In the genomic region with DNA sequence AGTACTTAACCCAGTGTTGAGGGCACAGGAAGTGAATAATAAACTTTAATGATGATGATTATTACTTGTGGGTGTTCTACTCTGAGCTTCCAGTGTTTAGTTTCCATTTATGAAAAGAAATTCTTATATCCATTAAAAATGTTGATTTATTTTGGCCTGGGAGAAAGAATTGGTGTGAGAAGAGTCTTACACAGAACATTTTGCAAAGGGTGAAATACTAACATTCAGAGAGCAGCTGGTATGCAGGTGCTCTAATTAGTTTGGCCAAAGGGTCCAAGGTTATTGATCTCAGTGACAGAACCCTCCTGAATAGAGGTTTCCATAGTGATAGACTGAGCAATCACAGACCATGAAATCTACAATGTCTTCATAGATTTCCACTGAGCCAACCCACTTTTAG, we compare ENCODE assay signal across 1 cellular context.
TF ChIP-seq lines count a peak whose summit lies in the region.

No MANE protein-coding gene starts in this region.

TF ChIP-seq in HepG2, 621 proteins besides CTCF, POLR2A, EP300 and RAD21 (continued from another document and continues in another):
- TF ChIP-seq, protein P1, sequence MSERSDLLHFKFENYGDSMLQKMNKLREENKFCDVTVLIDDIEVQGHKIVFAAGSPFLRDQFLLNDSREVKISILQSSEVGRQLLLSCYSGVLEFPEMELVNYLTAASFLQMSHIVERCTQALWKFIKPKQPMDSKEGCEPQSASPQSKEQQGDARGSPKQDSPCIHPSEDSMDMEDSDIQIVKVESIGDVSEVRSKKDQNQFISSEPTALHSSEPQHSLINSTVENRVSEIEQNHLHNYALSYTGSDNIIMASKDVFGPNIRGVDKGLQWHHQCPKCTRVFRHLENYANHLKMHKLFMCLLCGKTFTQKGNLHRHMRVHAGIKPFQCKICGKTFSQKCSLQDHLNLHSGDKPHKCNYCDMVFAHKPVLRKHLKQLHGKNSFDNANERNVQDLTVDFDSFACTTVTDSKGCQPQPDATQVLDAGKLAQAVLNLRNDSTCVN (CRISPR knock-in tag; IDR thresholded peaks at IDR 0.05; ENCODE audit: borderline replicate concordance), result no peak
- TF ChIP-seq, protein P2, sequence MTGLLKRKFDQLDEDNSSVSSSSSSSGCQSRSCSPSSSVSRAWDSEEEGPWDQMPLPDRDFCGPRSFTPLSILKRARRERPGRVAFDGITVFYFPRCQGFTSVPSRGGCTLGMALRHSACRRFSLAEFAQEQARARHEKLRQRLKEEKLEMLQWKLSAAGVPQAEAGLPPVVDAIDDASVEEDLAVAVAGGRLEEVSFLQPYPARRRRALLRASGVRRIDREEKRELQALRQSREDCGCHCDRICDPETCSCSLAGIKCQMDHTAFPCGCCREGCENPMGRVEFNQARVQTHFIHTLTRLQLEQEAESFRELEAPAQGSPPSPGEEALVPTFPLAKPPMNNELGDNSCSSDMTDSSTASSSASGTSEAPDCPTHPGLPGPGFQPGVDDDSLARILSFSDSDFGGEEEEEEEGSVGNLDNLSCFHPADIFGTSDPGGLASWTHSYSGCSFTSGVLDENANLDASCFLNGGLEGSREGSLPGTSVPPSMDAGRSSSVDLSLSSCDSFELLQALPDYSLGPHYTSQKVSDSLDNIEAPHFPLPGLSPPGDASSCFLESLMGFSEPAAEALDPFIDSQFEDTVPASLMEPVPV (CRISPR knock-in tag; IDR thresholded peaks at IDR 0.05), result no peak
- TF ChIP-seq PHF20 (CRISPR knock-in tag; IDR thresholded peaks at IDR 0.05) (no peak), SIN3B (IDR thresholded peaks at IDR 0.05; ENCODE audit: low read length) (no peak), ZNF180 (CRISPR knock-in tag; IDR thresholded peaks at IDR 0.05; ENCODE audit: borderline replicate concordance, low read depth) (no peak), ESRRA (CRISPR knock-in tag; IDR thresholded peaks at IDR 0.05; ENCODE audit: low read depth) (no peak), MED1 (CRISPR knock-in tag; IDR thresholded peaks at IDR 0.05) (peak; percentile 56), MZF1 (CRISPR knock-in tag; IDR thresholded peaks at IDR 0.05; ENCODE audit: borderline replicate concordance) (no peak), ZNF251 (CRISPR knock-in tag; IDR thresholded peaks at IDR 0.05) (no peak), NR2C2 (CRISPR knock-in tag; IDR thresholded peaks at IDR 0.05; ENCODE audit: borderline replicate concordance) (no peak), ZFP1 (CRISPR knock-in tag; IDR thresholded peaks at IDR 0.05) (no peak), CEBPG (CRISPR knock-in tag; IDR thresholded peaks at IDR 0.05) (peak; percentile 43; the same call in 1 of the 2 replicates), HDAC1 (CRISPR knock-in tag; IDR thresholded peaks at IDR 0.05) (no peak), SOX13 (IDR thresholded peaks at IDR 0.05) (no peak), SOX13 (CRISPR knock-in tag; conservative IDR thresholded peaks at IDR 0.05 in 1 of 2, IDR thresholded peaks at IDR 0.05 in 1 of 2) (peak in 1 of 2 experiments; percentile 41; a peak in 1 of 4 replicates), ZNF775 (CRISPR knock-in tag; IDR thresholded peaks at IDR 0.05; ENCODE audit: borderline replicate concordance) (no peak), TP53 (CRISPR knock-in tag; conservative IDR thresholded peaks at IDR 0.05) (no peak), HMGA1 (CRISPR knock-in tag; conservative IDR thresholded peaks at IDR 0.05) (no peak), ZNF747 (CRISPR knock-in tag; IDR thresholded peaks at IDR 0.05; ENCODE audit: borderline replicate concordance) (no peak), ZMYM2 (CRISPR knock-in tag; IDR thresholded peaks at IDR 0.05) (no peak), ZNF674 (CRISPR knock-in tag; IDR thresholded peaks at IDR 0.05; ENCODE audit: low read depth) (no peak), ZNF83 (CRISPR knock-in tag; IDR thresholded peaks at IDR 0.05; ENCODE audit: borderline replicate concordance) (no peak), ZMYM4 (CRISPR knock-in tag; IDR thresholded peaks at IDR 0.05) (no peak), XRCC5 (optimal IDR thresholded peaks at IDR 0.05; ENCODE audit: low read length) (no peak), ZNF441 (CRISPR knock-in tag; IDR thresholded peaks at IDR 0.05; ENCODE audit: borderline replicate concordance) (no peak), HCFC1 (IDR thresholded peaks at IDR 0.05; ENCODE audit: low read depth, low read length) (no peak), ZNF598 (CRISPR knock-in tag; IDR thresholded peaks at IDR 0.05; ENCODE audit: borderline replicate concordance) (no peak), ZNF234 (CRISPR knock-in tag; conservative IDR thresholded peaks at IDR 0.05) (no peak), SPEN (CRISPR knock-in tag; IDR thresholded peaks at IDR 0.05; ENCODE audit: low read depth) (no peak)
- TF ChIP-seq, protein P3, sequence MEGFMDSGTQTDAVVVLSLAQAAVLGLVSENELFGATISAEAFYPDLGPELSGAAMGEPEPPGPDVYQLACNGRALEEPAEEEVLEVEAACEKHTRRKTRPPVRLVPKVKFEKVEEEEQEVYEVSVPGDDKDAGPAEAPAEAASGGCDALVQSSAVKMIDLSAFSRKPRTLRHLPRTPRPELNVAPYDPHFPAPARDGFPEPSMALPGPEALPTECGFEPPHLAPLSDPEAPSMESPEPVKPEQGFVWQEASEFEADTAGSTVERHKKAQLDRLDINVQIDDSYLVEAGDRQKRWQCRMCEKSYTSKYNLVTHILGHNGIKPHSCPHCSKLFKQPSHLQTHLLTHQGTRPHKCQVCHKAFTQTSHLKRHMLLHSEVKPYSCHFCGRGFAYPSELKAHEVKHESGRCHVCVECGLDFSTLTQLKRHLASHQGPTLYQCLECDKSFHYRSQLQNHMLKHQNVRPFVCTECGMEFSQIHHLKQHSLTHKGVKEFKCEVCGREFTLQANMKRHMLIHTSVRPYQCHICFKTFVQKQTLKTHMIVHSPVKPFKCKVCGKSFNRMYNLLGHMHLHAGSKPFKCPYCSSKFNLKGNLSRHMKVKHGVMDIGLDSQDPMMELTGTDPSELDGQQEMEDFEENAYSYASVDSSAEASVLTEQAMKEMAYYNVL (CRISPR knock-in tag; IDR thresholded peaks at IDR 0.05; ENCODE audit: borderline replicate concordance), result no peak
- TF ChIP-seq, protein P4, sequence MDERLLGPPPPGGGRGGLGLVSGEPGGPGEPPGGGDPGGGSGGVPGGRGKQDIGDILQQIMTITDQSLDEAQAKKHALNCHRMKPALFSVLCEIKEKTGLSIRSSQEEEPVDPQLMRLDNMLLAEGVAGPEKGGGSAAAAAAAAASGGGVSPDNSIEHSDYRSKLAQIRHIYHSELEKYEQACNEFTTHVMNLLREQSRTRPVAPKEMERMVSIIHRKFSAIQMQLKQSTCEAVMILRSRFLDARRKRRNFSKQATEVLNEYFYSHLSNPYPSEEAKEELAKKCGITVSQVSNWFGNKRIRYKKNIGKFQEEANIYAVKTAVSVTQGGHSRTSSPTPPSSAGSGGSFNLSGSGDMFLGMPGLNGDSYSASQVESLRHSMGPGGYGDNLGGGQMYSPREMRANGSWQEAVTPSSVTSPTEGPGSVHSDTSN (CRISPR knock-in tag; IDR thresholded peaks at IDR 0.05), result no peak
- TF ChIP-seq, protein P5, sequence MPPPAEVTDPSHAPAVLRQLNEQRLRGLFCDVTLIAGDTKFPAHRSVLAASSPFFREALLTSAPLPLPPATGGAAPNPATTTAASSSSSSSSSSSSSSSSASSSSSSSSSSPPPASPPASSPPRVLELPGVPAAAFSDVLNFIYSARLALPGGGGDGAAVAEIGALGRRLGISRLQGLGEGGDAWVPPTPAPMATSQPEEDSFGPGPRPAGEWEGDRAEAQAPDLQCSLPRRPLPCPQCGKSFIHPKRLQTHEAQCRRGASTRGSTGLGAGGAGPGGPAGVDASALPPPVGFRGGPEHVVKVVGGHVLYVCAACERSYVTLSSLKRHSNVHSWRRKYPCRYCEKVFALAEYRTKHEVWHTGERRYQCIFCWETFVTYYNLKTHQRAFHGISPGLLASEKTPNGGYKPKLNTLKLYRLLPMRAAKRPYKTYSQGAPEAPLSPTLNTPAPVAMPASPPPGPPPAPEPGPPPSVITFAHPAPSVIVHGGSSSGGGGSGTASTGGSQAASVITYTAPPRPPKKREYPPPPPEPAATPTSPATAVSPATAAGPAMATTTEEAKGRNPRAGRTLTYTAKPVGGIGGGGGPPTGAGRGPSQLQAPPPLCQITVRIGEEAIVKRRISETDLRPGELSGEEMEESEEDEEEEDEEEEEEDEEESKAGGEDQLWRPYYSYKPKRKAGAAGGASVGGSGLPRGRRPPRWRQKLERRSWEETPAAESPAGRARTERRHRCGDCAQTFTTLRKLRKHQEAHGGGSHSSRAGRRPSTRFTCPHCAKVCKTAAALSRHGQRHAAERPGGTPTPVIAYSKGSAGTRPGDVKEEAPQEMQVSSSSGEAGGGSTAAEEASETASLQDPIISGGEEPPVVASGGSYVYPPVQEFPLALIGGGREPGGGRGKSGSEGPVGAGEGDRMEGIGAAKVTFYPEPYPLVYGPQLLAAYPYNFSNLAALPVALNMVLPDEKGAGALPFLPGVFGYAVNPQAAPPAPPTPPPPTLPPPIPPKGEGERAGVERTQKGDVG (CRISPR knock-in tag; IDR thresholded peaks at IDR 0.05; ENCODE audit: borderline replicate concordance), result no peak
- TF ChIP-seq, protein P6, sequence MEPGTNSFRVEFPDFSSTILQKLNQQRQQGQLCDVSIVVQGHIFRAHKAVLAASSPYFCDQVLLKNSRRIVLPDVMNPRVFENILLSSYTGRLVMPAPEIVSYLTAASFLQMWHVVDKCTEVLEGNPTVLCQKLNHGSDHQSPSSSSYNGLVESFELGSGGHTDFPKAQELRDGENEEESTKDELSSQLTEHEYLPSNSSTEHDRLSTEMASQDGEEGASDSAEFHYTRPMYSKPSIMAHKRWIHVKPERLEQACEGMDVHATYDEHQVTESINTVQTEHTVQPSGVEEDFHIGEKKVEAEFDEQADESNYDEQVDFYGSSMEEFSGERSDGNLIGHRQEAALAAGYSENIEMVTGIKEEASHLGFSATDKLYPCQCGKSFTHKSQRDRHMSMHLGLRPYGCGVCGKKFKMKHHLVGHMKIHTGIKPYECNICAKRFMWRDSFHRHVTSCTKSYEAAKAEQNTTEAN (CRISPR knock-in tag; conservative IDR thresholded peaks at IDR 0.05), result no peak
- TF ChIP-seq, protein P7, sequence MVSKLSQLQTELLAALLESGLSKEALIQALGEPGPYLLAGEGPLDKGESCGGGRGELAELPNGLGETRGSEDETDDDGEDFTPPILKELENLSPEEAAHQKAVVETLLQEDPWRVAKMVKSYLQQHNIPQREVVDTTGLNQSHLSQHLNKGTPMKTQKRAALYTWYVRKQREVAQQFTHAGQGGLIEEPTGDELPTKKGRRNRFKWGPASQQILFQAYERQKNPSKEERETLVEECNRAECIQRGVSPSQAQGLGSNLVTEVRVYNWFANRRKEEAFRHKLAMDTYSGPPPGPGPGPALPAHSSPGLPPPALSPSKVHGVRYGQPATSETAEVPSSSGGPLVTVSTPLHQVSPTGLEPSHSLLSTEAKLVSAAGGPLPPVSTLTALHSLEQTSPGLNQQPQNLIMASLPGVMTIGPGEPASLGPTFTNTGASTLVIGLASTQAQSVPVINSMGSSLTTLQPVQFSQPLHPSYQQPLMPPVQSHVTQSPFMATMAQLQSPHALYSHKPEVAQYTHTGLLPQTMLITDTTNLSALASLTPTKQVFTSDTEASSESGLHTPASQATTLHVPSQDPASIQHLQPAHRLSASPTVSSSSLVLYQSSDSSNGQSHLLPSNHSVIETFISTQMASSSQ (IDR thresholded peaks at IDR 0.05; ENCODE audit: low read depth), result no peak
- TF ChIP-seq, protein P7 (CRISPR knock-in tag; IDR thresholded peaks at IDR 0.05; ENCODE audit: borderline replicate concordance), result no peak
- TF ChIP-seq, protein P8, sequence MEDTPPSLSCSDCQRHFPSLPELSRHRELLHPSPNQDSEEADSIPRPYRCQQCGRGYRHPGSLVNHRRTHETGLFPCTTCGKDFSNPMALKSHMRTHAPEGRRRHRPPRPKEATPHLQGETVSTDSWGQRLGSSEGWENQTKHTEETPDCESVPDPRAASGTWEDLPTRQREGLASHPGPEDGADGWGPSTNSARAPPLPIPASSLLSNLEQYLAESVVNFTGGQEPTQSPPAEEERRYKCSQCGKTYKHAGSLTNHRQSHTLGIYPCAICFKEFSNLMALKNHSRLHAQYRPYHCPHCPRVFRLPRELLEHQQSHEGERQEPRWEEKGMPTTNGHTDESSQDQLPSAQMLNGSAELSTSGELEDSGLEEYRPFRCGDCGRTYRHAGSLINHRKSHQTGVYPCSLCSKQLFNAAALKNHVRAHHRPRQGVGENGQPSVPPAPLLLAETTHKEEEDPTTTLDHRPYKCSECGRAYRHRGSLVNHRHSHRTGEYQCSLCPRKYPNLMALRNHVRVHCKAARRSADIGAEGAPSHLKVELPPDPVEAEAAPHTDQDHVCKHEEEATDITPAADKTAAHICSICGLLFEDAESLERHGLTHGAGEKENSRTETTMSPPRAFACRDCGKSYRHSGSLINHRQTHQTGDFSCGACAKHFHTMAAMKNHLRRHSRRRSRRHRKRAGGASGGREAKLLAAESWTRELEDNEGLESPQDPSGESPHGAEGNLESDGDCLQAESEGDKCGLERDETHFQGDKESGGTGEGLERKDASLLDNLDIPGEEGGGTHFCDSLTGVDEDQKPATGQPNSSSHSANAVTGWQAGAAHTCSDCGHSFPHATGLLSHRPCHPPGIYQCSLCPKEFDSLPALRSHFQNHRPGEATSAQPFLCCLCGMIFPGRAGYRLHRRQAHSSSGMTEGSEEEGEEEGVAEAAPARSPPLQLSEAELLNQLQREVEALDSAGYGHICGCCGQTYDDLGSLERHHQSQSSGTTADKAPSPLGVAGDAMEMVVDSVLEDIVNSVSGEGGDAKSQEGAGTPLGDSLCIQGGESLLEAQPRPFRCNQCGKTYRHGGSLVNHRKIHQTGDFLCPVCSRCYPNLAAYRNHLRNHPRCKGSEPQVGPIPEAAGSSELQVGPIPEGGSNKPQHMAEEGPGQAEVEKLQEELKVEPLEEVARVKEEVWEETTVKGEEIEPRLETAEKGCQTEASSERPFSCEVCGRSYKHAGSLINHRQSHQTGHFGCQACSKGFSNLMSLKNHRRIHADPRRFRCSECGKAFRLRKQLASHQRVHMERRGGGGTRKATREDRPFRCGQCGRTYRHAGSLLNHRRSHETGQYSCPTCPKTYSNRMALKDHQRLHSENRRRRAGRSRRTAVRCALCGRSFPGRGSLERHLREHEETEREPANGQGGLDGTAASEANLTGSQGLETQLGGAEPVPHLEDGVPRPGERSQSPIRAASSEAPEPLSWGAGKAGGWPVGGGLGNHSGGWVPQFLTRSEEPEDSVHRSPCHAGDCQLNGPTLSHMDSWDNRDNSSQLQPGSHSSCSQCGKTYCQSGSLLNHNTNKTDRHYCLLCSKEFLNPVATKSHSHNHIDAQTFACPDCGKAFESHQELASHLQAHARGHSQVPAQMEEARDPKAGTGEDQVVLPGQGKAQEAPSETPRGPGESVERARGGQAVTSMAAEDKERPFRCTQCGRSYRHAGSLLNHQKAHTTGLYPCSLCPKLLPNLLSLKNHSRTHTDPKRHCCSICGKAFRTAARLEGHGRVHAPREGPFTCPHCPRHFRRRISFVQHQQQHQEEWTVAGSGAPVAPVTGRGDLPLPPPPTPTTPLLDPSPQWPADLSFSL (CRISPR knock-in tag; IDR thresholded peaks at IDR 0.05), result no peak
